25 cellular contexts compared by ENCODE assay signal in genomic region chr1:90561384-90561783, GRCh38.
"Had no signal": no experiment of that assay in that cellular context is flagged by ENCODE, and none has a peak within 500 bp of the region (broad histone marks: within the 10 kb centered on the region; RNA-seq: fewer than 3 reads in every experiment).

No MANE protein-coding gene starts in this region.

- H3K27me3 ChIP-seq: right atrium auricular region, transverse colon, upper lobe of right lung, uterus had no signal

- ATAC-seq: effector memory CD8-positive, alpha-beta T cell; left ventricle myocardium superior; lower lobe of right lung; naive thymus-derived CD8-positive, alpha-beta T cell; sciatic nerve; stimulated activated naive CD8-positive, alpha-beta T cell treated with anti-CD3 and anti-CD28 coated beads, Interleukin-15, amount 100 ng/mL, for 72 hours; upper lobe of right lung had no signal

- H3K36me3 ChIP-seq: lower lobe of right lung, prostate gland, right atrium auricular region, suprapubic skin, transverse colon, upper lobe of right lung, uterus had no signal

- DNase-seq: dermis blood vessel endothelial cell; effector memory CD8-positive, alpha-beta T cell; hypothalamus; left ventricle myocardium superior; lower lobe of right lung; naive thymus-derived CD8-positive, alpha-beta T cell; nephron progenitor cell; nucleus accumbens; stimulated activated CD4-positive, alpha-beta T cell treated with anti-CD3 and anti-CD28 coated beads, Interleukin-12 subunit alpha, Interleukin-12 subunit beta, amount 100 ng/mL, for 4 hours; stimulated activated CD4-positive, alpha-beta T cell treated with anti-CD3 and anti-CD28 coated beads, Interleukin-1b, Interleukin-23, amount 100 ng/mL, for 48 hours; stimulated activated CD4-positive, alpha-beta T cell treated with anti-CD3 and anti-CD28 coated beads, Interleukin-4, amount 100 ng/mL, for 1 hour; stimulated activated CD8-positive, alpha-beta memory T cell treated with anti-CD3 and anti-CD28 coated beads, Interleukin-4, amount 100 ng/mL, for 48 hours; stimulated activated naive CD4-positive, alpha-beta T cell; stimulated activated naive CD8-positive, alpha-beta T cell treated with anti-CD3 and anti-CD28 coated beads, Interleukin-15, amount 100 ng/mL, for 72 hours; transverse colon; upper lobe of right lung; uterus had no signal

- H3K4me3 ChIP-seq: coronary artery, lower lobe of right lung, prostate gland, right atrium auricular region, smooth muscle cell, suprapubic skin, transverse colon, upper lobe of right lung, uterus had no signal

- H3K9me3 ChIP-seq: lower lobe of right lung, prostate gland, right atrium auricular region, suprapubic skin, transverse colon, upper lobe of right lung, uterus had no signal

- H3K4me1 ChIP-seq: lower lobe of right lung, prostate gland, right atrium auricular region, suprapubic skin, transverse colon, upper lobe of right lung, uterus had no signal

- H3K4me2 ChIP-seq: smooth muscle cell had no signal

- H3K27ac ChIP-seq: coronary artery, lower lobe of right lung, prostate gland, right atrium auricular region, suprapubic skin, transverse colon, upper lobe of right lung, uterus had no signal

- FAIRE-seq: frontal cortex, keratinocyte had no signal
